17 cellular contexts compared by ENCODE assay signal in genomic region chrX:47723689-47724088, GRCh38.
DNase-seq lines count a peak whose midpoint lies in the region; ATAC-seq, FAIRE-seq and TF ChIP-seq lines count a peak whose summit lies in the region.
"Had no signal": no experiment of that assay in that cellular context is flagged by ENCODE, and none has a peak within 500 bp of the region (broad histone marks: within the 10 kb centered on the region; RNA-seq: fewer than 3 reads in every experiment).

No MANE protein-coding gene starts in this region.

- TF ChIP-seq POLR2A in GM12892 (IDR thresholded peaks at IDR 0.05; ENCODE audit: low read depth, low read length): no peak

- no peaks in the 10 kb centered on the region for H3K79me2 ChIP-seq in OCI-LY7 (ENCODE audit: insufficient read depth, low read depth, low read length)

- no peaks in the 10 kb centered on the region for H3K27me3 Mint-ChIP-seq in activated naive CD8-positive, alpha-beta T cell treated with anti-CD3 and anti-CD28 coated beads, Interleukin-2, amount 50 U/mL, for 24 hours
- peaks cover 8% of the 10 kb centered on the region for H3K27me3 Mint-ChIP-seq in activated naive CD8-positive, alpha-beta T cell treated with anti-CD3 and anti-CD28 coated beads for 36 hours
- peaks cover 0 to 5% (median 4%) of the 10 kb centered on the region in 3 donors for H3K27me3 Mint-ChIP-seq in CD14-positive monocyte (ENCODE audit: low read depth in 3 of 3)

- H3K36me3 Mint-ChIP-seq in activated naive CD8-positive, alpha-beta T cell treated with anti-CD3 and anti-CD28 coated beads, Interleukin-2, amount 50 U/mL, for 24 hours (ENCODE audit: low read depth): no peaks in the 10 kb centered on the region
- H3K36me3 Mint-ChIP-seq in activated naive CD8-positive, alpha-beta T cell treated with anti-CD3 and anti-CD28 coated beads for 36 hours: no peaks in the 10 kb centered on the region
- no peaks in the 10 kb centered on the region for H3K36me3 Mint-ChIP-seq in CD14-positive monocyte
- H3K36me3 Mint-ChIP-seq: CD8-positive, alpha-beta T cell had no signal

- CTCF ChIA-PET in OCI-LY7 (lab: Charles Lee; ENCODE audit: unreplicated experiment): no interaction called here

- no peak overlapping the region for H3K4me3 Mint-ChIP-seq in activated naive CD8-positive, alpha-beta T cell treated with anti-CD3 and anti-CD28 coated beads, Interleukin-2, amount 50 U/mL, for 24 hours
- no peak overlapping the region for H3K4me3 Mint-ChIP-seq in activated naive CD8-positive, alpha-beta T cell treated with anti-CD3 and anti-CD28 coated beads for 36 hours
- H3K4me3 Mint-ChIP-seq in CD14-positive monocyte: no peak overlapping the region
- H3K4me3 Mint-ChIP-seq: CD8-positive, alpha-beta T cell; nephron progenitor cell had no signal

- no peak overlapping the region for H3K27ac ChIP-seq in OCI-LY7 (ENCODE audit: low read depth, low read length, poor library complexity, severe bottlenecking)
- H3K27ac ChIP-seq: SK-N-MC had no signal

- BruUV-seq in OCI-LY7 (replicated peaks; lab: Mats Ljungman, UMichigan): no TSS peak

- H3K9me2 ChIP-seq in OCI-LY7 (ENCODE audit: insufficient read depth, low read length): no peaks in the 10 kb centered on the region

- H3K9me3 Mint-ChIP-seq in activated naive CD8-positive, alpha-beta T cell treated with anti-CD3 and anti-CD28 coated beads, Interleukin-2, amount 50 U/mL, for 24 hours: no peaks in the 10 kb centered on the region
- no peaks in the 10 kb centered on the region for H3K9me3 Mint-ChIP-seq in activated naive CD8-positive, alpha-beta T cell treated with anti-CD3 and anti-CD28 coated beads for 36 hours
- peaks cover 0 to 26% (median 12%) of the 10 kb centered on the region in 7 donors for H3K9me3 Mint-ChIP-seq in CD14-positive monocyte
- H3K9me3 Mint-ChIP-seq: CD8-positive, alpha-beta T cell had no signal

- ATAC-seq in activated naive CD8-positive, alpha-beta T cell treated with anti-CD3 and anti-CD28 coated beads, Interleukin-2, amount 50 U/mL, for 24 hours: no peak
- no peak for ATAC-seq in HG02588 (IDR thresholded peaks at IDR 0.05; ENCODE audit: unreplicated experiment)
- ATAC-seq: CD8-positive, alpha-beta T cell; left colon had no signal

- no peaks in the 10 kb centered on the region for H3K4me1 ChIP-seq in OCI-LY7 (ENCODE audit: insufficient read depth, low read length, poor library complexity, severe bottlenecking)

- no peak for FAIRE-seq in GM12892 (lab: Jason Lieb, UNC)
- FAIRE-seq: astrocyte had no signal

- intact Hi-C loops in OCI-LY7 (cut with micrococcal nuclease; ENCODE audit: unreplicated experiment): no loop called here
- intact Hi-C loops in CD14-positive monocyte (cut with micrococcal nuclease): no loop called here

- H4K20me1 ChIP-seq in OCI-LY7 (ENCODE audit: insufficient read depth, low read length): no peaks in the 10 kb centered on the region

- TF ChIP-seq CTCF in OCI-LY7 (conservative IDR thresholded peaks at IDR 0.05; ENCODE audit: low read length) (0 out of 2 replicates have a peak, but pooled peaks have one; percentile 22), CD14-positive monocyte (IDR thresholded peaks at IDR 0.05) (no peak)

- POLR2A ChIA-PET in OCI-LY7 (lab: Charles Lee): no interaction called here

- no peak overlapping the region for H3K27ac Mint-ChIP-seq in activated naive CD8-positive, alpha-beta T cell treated with anti-CD3 and anti-CD28 coated beads, Interleukin-2, amount 50 U/mL, for 24 hours
- H3K27ac Mint-ChIP-seq in activated naive CD8-positive, alpha-beta T cell treated with anti-CD3 and anti-CD28 coated beads for 36 hours: no peak overlapping the region
- H3K27ac Mint-ChIP-seq in CD14-positive monocyte: no peak overlapping the region
- H3K27ac Mint-ChIP-seq: CD8-positive, alpha-beta T cell; nephron progenitor cell had no signal

- H3K9me3 ChIP-seq in OCI-LY7 (ENCODE audit: low read length): no peaks in the 10 kb centered on the region

- H3K36me3 ChIP-seq in OCI-LY7 (ENCODE audit: insufficient read depth, low read length): no peaks in the 10 kb centered on the region

- H3K4me2 ChIP-seq in OCI-LY7 (ENCODE audit: low read length): no peak overlapping the region
- H3K4me2 ChIP-seq: smooth muscle cell had no signal

- no peak overlapping the region for H3K4me3 ChIP-seq in OCI-LY7 (ENCODE audit: low read depth, low read length, poor library complexity, severe bottlenecking)
- H3K4me3 ChIP-seq: SK-N-MC, smooth muscle cell had no signal

- H2AFZ ChIP-seq in OCI-LY7 (ENCODE audit: low read length): no peak overlapping the region

- H3K4me1 Mint-ChIP-seq in activated naive CD8-positive, alpha-beta T cell treated with anti-CD3 and anti-CD28 coated beads, Interleukin-2, amount 50 U/mL, for 24 hours: no peaks in the 10 kb centered on the region
- no peaks in the 10 kb centered on the region for H3K4me1 Mint-ChIP-seq in activated naive CD8-positive, alpha-beta T cell treated with anti-CD3 and anti-CD28 coated beads for 36 hours
- H3K4me1 Mint-ChIP-seq in CD14-positive monocyte: no peaks in the 10 kb centered on the region
- H3K4me1 Mint-ChIP-seq: nephron progenitor cell had no signal

- peak; percentile 21 for DNase-seq in activated naive CD8-positive, alpha-beta T cell treated with anti-CD3 and anti-CD28 coated beads, Interleukin-2, amount 50 U/mL, for 24 hours
- DNase-seq in activated naive CD8-positive, alpha-beta T cell treated with anti-CD3 and anti-CD28 coated beads for 36 hours: no peak
- DNase-seq in OCI-LY7 (ENCODE audit: low spot score) (no peak), iPS DF 19.7 (ENCODE audit: low read depth, low spot score) (peak; percentile 9), CD14-positive monocyte (ENCODE audit: low spot score) (no peak), GM12892 (ENCODE audit: insufficient read length) (no peak)
- DNase-seq in stimulated activated naive CD4-positive, alpha-beta T cell treated with Interleukin-2 at 50 U/mL for 16 hours (lab: John Stamatoyannopoulos, UW): no peak
- DNase-seq: effector CD4-positive, alpha-beta T cell; left colon; NCI-H446; nephron progenitor cell; stimulated activated naive CD4-positive, alpha-beta T cell had no signal

Comparison
In these comparisons a context has a peak if more than half of its experiments do, and no peak if none do; other contexts are left out.
1. DNase-seq: peak in activated naive CD8-positive, alpha-beta T cell treated with anti-CD3 and anti-CD28 coated beads, Interleukin-2, amount 50 U/mL, for 24 hours (single experiment) and iPS DF 19.7 (single experiment); none in activated naive CD8-positive, alpha-beta T cell treated with anti-CD3 and anti-CD28 coated beads for 36 hours (single experiment), OCI-LY7 (single experiment), CD14-positive monocyte (single experiment), GM12892 (single experiment) and stimulated activated naive CD4-positive, alpha-beta T cell treated with Interleukin-2 at 50 U/mL for 16 hours (single experiment).